Comparison of ENCODE assay signal across 19 cellular contexts in the genomic region with DNA sequence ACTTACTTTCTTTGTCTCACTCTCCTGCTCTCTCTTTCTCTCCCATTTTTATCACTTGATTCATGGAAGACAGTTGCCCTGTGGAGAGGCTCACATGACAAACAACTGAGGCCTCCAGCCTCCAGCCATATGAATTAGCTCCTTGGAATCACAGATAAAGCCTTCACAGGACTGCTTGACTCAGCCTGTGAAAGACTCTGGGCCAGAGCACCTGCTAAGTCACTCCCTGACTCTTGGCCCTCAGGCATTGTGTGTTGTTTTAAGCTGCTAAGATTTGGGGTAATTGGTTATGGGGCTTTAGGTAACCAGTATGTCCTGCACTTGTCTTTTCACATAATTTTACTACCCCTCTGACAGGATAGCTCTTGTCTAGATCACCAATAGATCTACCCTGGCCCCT.
"Had no signal": no experiment of that assay in that cellular context is flagged by ENCODE, and none has a peak within 500 bp of the region (broad histone marks: within the 10 kb centered on the region; RNA-seq: fewer than 3 reads in every experiment).

No MANE protein-coding gene starts in this region.

- H3K27me3 ChIP-seq: hepatocyte, transverse colon had no signal

- H3K4me3 ChIP-seq: hepatocyte, skin epidermis, thoracic aorta, transverse colon had no signal

- H3K27me3 Mint-ChIP-seq: dendritic cell treated with granulocyte-macrophage colony-stimulating factor and Interleukin-4, amounts not matched to agents 40 ng/mL and 50 ng/mL, for 4 days; effector memory CD8-positive, alpha-beta T cell; stimulated activated naive B cell treated with anti-CD40 and anti-IgM and Interleukin-4, amounts not matched to agents 10 μg/mL and 1 μg/mL and 100 μg/mL, for 72 hours; stimulated activated naive CD8-positive, alpha-beta T cell treated with anti-CD3 and anti-CD28 coated beads, Interleukin-15, amount 100 ng/mL, for 72 hours had no signal

- H3K4me3 Mint-ChIP-seq: dendritic cell treated with granulocyte-macrophage colony-stimulating factor and Interleukin-4, amounts not matched to agents 40 ng/mL and 50 ng/mL, for 4 days; effector memory CD8-positive, alpha-beta T cell; nephron; stimulated activated naive B cell treated with anti-CD40 and anti-IgM and Interleukin-4, amounts not matched to agents 10 μg/mL and 1 μg/mL and 100 μg/mL, for 72 hours; stimulated activated naive CD8-positive, alpha-beta T cell treated with anti-CD3 and anti-CD28 coated beads, Interleukin-15, amount 100 ng/mL, for 72 hours had no signal

- H3K27ac ChIP-seq: hepatocyte, skin epidermis, thoracic aorta, transverse colon had no signal

- H3K4me2 ChIP-seq: hepatocyte had no signal

- H3K9me3 ChIP-seq: thoracic aorta, transverse colon had no signal

- H3K4me1 Mint-ChIP-seq: stimulated activated naive B cell treated with anti-CD40 and anti-IgM and Interleukin-4, amounts not matched to agents 10 μg/mL and 1 μg/mL and 100 μg/mL, for 72 hours; stimulated activated naive CD8-positive, alpha-beta T cell treated with anti-CD3 and anti-CD28 coated beads, Interleukin-15, amount 100 ng/mL, for 72 hours had no signal

- H3K27ac Mint-ChIP-seq: dendritic cell treated with granulocyte-macrophage colony-stimulating factor and Interleukin-4, amounts not matched to agents 40 ng/mL and 50 ng/mL, for 4 days; effector memory CD8-positive, alpha-beta T cell; stimulated activated naive B cell treated with anti-CD40 and anti-IgM and Interleukin-4, amounts not matched to agents 10 μg/mL and 1 μg/mL and 100 μg/mL, for 72 hours; stimulated activated naive CD8-positive, alpha-beta T cell treated with anti-CD3 and anti-CD28 coated beads, Interleukin-15, amount 100 ng/mL, for 72 hours had no signal

- DNase-seq: cerebellar nuclear complex; effector memory CD8-positive, alpha-beta T cell; foreskin melanocyte; head of caudate nucleus; kidney glomerular epithelial cell; mammary epithelial cell; posterior cingulate gyrus; stimulated activated CD4-positive, alpha-beta T cell treated with anti-CD3 and anti-CD28 coated beads, Interleukin-2, amount 100 ng/mL, for 24 hours; stimulated activated CD4-positive, alpha-beta T cell treated with anti-CD3 and anti-CD28 coated beads, Interleukin-4, amount 100 ng/mL, for 4 hours; stimulated activated naive B cell treated with anti-CD40 and anti-IgM and Interleukin-4, amounts not matched to agents 10 μg/mL and 1 μg/mL and 100 μg/mL, for 72 hours; stimulated activated naive CD8-positive, alpha-beta T cell treated with anti-CD3 and anti-CD28 coated beads, Interleukin-15, amount 100 ng/mL, for 72 hours; transverse colon had no signal

- H3K4me1 ChIP-seq: transverse colon had no signal

- H3K36me3 ChIP-seq: thoracic aorta, transverse colon had no signal

- H3K36me3 Mint-ChIP-seq: stimulated activated naive B cell treated with anti-CD40 and anti-IgM and Interleukin-4, amounts not matched to agents 10 μg/mL and 1 μg/mL and 100 μg/mL, for 72 hours had no signal

- H3K79me2 ChIP-seq: hepatocyte had no signal

- ATAC-seq: effector memory CD8-positive, alpha-beta T cell; left lobe of liver; sciatic nerve; stimulated activated naive B cell treated with anti-CD40 and anti-IgM and Interleukin-4, amounts not matched to agents 10 μg/mL and 1 μg/mL and 100 μg/mL, for 72 hours; stimulated activated naive CD8-positive, alpha-beta T cell treated with anti-CD3 and anti-CD28 coated beads, Interleukin-15, amount 100 ng/mL, for 72 hours had no signal

- H2AFZ ChIP-seq: hepatocyte had no signal

- H3K9me3 Mint-ChIP-seq: stimulated activated naive B cell treated with anti-CD40 and anti-IgM and Interleukin-4, amounts not matched to agents 10 μg/mL and 1 μg/mL and 100 μg/mL, for 72 hours; stimulated activated naive CD8-positive, alpha-beta T cell treated with anti-CD3 and anti-CD28 coated beads, Interleukin-15, amount 100 ng/mL, for 72 hours had no signal
